Comparison of ENCODE assay signal across 11 cellular contexts in the genomic region with DNA sequence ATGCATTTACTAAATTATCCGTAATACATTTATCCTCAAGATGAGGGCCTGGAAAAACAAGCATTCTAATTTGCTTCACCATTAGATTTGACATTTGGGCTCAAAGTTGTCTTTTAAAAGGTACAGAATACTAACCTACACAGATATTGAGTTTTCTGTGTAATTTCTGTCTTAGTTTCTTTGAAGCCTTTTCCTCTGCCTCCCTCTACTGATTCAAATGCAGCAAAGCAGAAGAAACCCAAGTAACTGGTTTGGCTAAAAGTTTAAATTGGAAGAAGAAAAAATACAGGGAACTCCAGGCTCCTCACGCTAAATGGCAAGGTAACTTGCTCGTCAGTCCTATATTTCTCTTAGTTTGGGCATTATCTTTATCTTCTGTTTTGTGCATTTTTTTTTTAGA. TPM values are rescaled to one million over a fixed set of nuclear protein-coding genes. Genes with fewer than 3 reads are reported as not detected.
A peak's percentile ranks its signal among the peaks of the same experiment; 100 is the strongest.
DNase-seq lines count a peak whose midpoint lies in the region; ATAC-seq and TF ChIP-seq lines count a peak whose summit lies in the region.
"Had no signal": no experiment of that assay in that cellular context is flagged by ENCODE, and none has a peak within 500 bp of the region (broad histone marks: within the 10 kb centered on the region; RNA-seq: fewer than 3 reads in every experiment).

No MANE protein-coding gene starts in this region.

- DNase-seq in A172 (ENCODE audit: low spot score) (peak; percentile 19), GM10266 (ENCODE audit: extremely low spot score) (no peak), RWPE1 (ENCODE audit: low spot score) (no peak), hepatocyte (ENCODE audit: low spot score) (peak; percentile 21), coronary artery (ENCODE audit: low spot score) (no peak), NCI-H526 (lab: John Stamatoyannopoulos, UW) (no peak)
- DNase-seq: activated naive CD4-positive, alpha-beta T cell treated with Interleukin-2 at 50 U/mL for 16 hours; T-helper 17 cell had no signal

- no peaks in the 10 kb centered on the region for H3K9me3 ChIP-seq in hepatocyte (ENCODE audit: low read depth)

- ATAC-seq in HG03039 (IDR thresholded peaks at IDR 0.05; ENCODE audit: unreplicated experiment) (no peak), HG03521 (IDR thresholded peaks at IDR 0.05; ENCODE audit: unreplicated experiment) (no peak)
- ATAC-seq: T-helper 17 cell had no signal

- H3K4me3 ChIP-seq in hepatocyte (no peak overlapping the region), coronary artery (no peak overlapping the region)

- no peaks in the 10 kb centered on the region for H4K20me1 ChIP-seq in hepatocyte (ENCODE audit: insufficient read depth, poor library complexity, severe bottlenecking)

- H2AFZ ChIP-seq in hepatocyte = no peak overlapping the region

- POLR2A ChIA-PET in RWPE1 (lab: Yijun Ruan, JAX; ENCODE audit: low non-redundant PET) = no interaction called here

- H3K9me2 ChIP-seq in hepatocyte (replicated peaks; ENCODE audit: insufficient read depth) = no peaks in the 10 kb centered on the region

- H3K36me3 ChIP-seq in hepatocyte (replicated peaks; ENCODE audit: insufficient read depth, low read depth) = no peaks in the 10 kb centered on the region

- peak; percentile 36 for TF ChIP-seq CTCF in GM10266 (IDR thresholded peaks at IDR 0.05; ENCODE audit: control insufficient read depth, insufficient read depth, low read depth, missing control alignments)
- TF ChIP-seq CTCF in RWPE1 (conservative IDR thresholded peaks at IDR 0.05; ENCODE audit: low read depth) = peak; percentile 27
- TF ChIP-seq CTCF in hepatocyte (IDR thresholded peaks at IDR 0.05; ENCODE audit: poor library complexity) = peak; percentile 79
- TF ChIP-seq CTCF in coronary artery (IDR thresholded peaks at IDR 0.05) = no peak

- H3K4me2 ChIP-seq in hepatocyte = no peak overlapping the region

- H3K27ac ChIP-seq in RWPE1 (no peak overlapping the region), hepatocyte (no peak overlapping the region), coronary artery (no peak overlapping the region)

- no peaks in the 10 kb centered on the region for H3K27me3 ChIP-seq in hepatocyte

- no peaks in the 10 kb centered on the region for H3K79me2 ChIP-seq in hepatocyte

- peaks cover 13% of the 10 kb centered on the region for H3K4me1 ChIP-seq in hepatocyte (ENCODE audit: insufficient read depth)

- WGBS in hepatocyte (ENCODE audit: low lambda C conversion rate, missing lambda C conversion rate) = 70% methylated on average over 3 of the region's 3 CpGs

- CTCF ChIA-PET in RWPE1 (lab: Yijun Ruan, JAX) = no interaction called here

RNA-seq across cellular contexts. Expression of a gene that starts 53.3 kb away (rescaled TPM):
- not detected in 2 replicates for total RNA-seq in A172 (2014; rRNA removed; shearing (Covaris generic))
- 0.03 TPM in 1 of 2 replicates, not detected in the other for total RNA-seq in hepatocyte
- polyA plus RNA-seq in hepatocyte = not detected in 2 replicates
- total RNA-seq: pulmonary artery endothelial cell, T-helper 17 cell had no signal

Comparison
In these comparisons a context has a peak if more than half of its experiments do, and no peak if none do; other contexts are left out.
1. DNase-seq: peak in A172 (single experiment) and hepatocyte (single experiment); none in GM10266 (single experiment), RWPE1 (single experiment), coronary artery (single experiment) and NCI-H526 (0 of 2).